24 cellular contexts compared by ENCODE assay signal in genomic region chr3:27532426-27532825, GRCh38. TPM values are rescaled to one million over a fixed set of nuclear protein-coding genes. Genes with fewer than 3 reads are reported as not detected.
DNase-seq lines count a peak whose midpoint lies in the region; ATAC-seq and TF ChIP-seq lines count a peak whose summit lies in the region.
"Had no signal": no experiment of that assay in that cellular context is flagged by ENCODE, and none has a peak within 500 bp of the region (broad histone marks: within the 10 kb centered on the region; RNA-seq: fewer than 3 reads in every experiment).

No MANE protein-coding gene starts in this region.

- H3K27me3 ChIP-seq in Caco-2 (replicated peaks; ENCODE audit: control insufficient read depth, insufficient read depth, low read length): no peaks in the 10 kb centered on the region
- no peaks in the 10 kb centered on the region for H3K27me3 ChIP-seq in IMR-90 (ENCODE audit: control insufficient read depth, insufficient read depth, low read length)
- H3K27me3 ChIP-seq in endodermal cell (ENCODE audit: control insufficient read depth, insufficient read depth, low read length, poor library complexity, severe bottlenecking): no peaks in the 10 kb centered on the region
- no peaks in the 10 kb centered on the region for H3K27me3 ChIP-seq in mesendoderm (ENCODE audit: insufficient read depth, low read length, poor library complexity)
- H3K27me3 ChIP-seq: gastroesophageal sphincter had no signal

- no peak for TF ChIP-seq CTCF in Caco-2 (IDR thresholded peaks at IDR 0.05; ENCODE audit: insufficient read depth in 1 of 2, low read depth in 1 of 2, low read length in 1 of 2, severe bottlenecking in 1 of 2, unreplicated experiment in 1 of 2)
- no peak for TF ChIP-seq CTCF in IMR-90 (conservative IDR thresholded peaks at IDR 0.05; ENCODE audit: low read depth, low read length)
- TF ChIP-seq CTCF in endodermal cell (conservative IDR thresholded peaks at IDR 0.05): no peak

- H2AK5ac ChIP-seq in IMR-90 (ENCODE audit: low read depth, low read length) (peak overlapping the region; percentile 79), mesendoderm (ENCODE audit: low read length) (peak overlapping the region; percentile 63)

- CTCF ChIA-PET in Caco-2 (lab: Charles Lee): interaction anchor here (1.3 kb wide), 1 partner anchor 24 kb away, joined by 3 read pairs; no protein-coding TSS in a partner anchor
- CTCF ChIA-PET in IMR-90 (lab: Yijun Ruan, JAX): no interaction called here

- H3K27ac ChIP-seq in IMR-90 (ENCODE audit: insufficient read depth, low read length) (peak overlapping the region; percentile 58), endodermal cell (ENCODE audit: low read depth, low read length) (no peak overlapping the region), mesendoderm (ENCODE audit: low read depth, low read length) (peak overlapping the region; percentile 97)
- H3K27ac ChIP-seq: parathyroid adenoma had no signal

- H3K36me3 Mint-ChIP-seq in Caco-2 (ENCODE audit: insufficient read depth, unreplicated experiment): peaks cover 7% of the 10 kb centered on the region
- H3K36me3 Mint-ChIP-seq in endodermal cell (ENCODE audit: low read depth): no peaks in the 10 kb centered on the region
- H3K36me3 Mint-ChIP-seq: activated CD8-positive, alpha-beta memory T cell treated with anti-CD3 and anti-CD28 coated beads, Interleukin-2, amount 10 ng/mL, durations not matched to agents 7 days and 5 days; activated naive CD8-positive, alpha-beta T cell; mesothelial cell of epicardium; natural killer cell had no signal

- H4K8ac ChIP-seq in IMR-90 (ENCODE audit: low read depth in 2 of 2, low read length in 2 of 2): peak overlapping the region; percentile 95 to 99
- peak overlapping the region; percentile 99 for H4K8ac ChIP-seq in mesendoderm (ENCODE audit: low read depth, low read length)

- no peak for TF ChIP-seq RAD21 in IMR-90 (IDR thresholded peaks at IDR 0.05; ENCODE audit: low read length)

- H3K79me1 ChIP-seq in IMR-90 (ENCODE audit: low read depth in 1 of 2, low read length in 2 of 2) (peaks cover 0 to 4% of the 10 kb centered on the region in 2 experiments; a peak in 1 of 4 replicates), mesendoderm (ENCODE audit: low read length) (no peaks in the 10 kb centered on the region)

- H2BK120ac ChIP-seq in IMR-90 (ENCODE audit: low read depth, low read length) (peak overlapping the region; percentile 94), mesendoderm (ENCODE audit: low read depth, low read length) (peak overlapping the region; percentile 89)

- H2AK9ac ChIP-seq in IMR-90 (replicated peaks; ENCODE audit: low read depth, low read length, poor library complexity): peak overlapping the region; percentile 87

- H3K9me3 ChIP-seq in Caco-2 (no peaks in the 10 kb centered on the region), IMR-90 (ENCODE audit: control insufficient read depth, insufficient read depth, low read length) (no peaks in the 10 kb centered on the region), endodermal cell (ENCODE audit: control insufficient read depth, low read length) (no peaks in the 10 kb centered on the region)
- H3K9me3 ChIP-seq: gastroesophageal sphincter had no signal

- H3K9me1 ChIP-seq in IMR-90 (ENCODE audit: insufficient read depth, low read length): peaks cover 4% of the 10 kb centered on the region

- peak overlapping the region; percentile 88 for H3K56ac ChIP-seq in IMR-90 (ENCODE audit: extremely low read depth, insufficient read depth, low read length)
- H3K56ac ChIP-seq in mesendoderm (ENCODE audit: low read length): peak overlapping the region; percentile 77

- dilution Hi-C loops in IMR-90 (cut with HindIII; ENCODE audit: low sequenced_read_pairs, unreplicated experiment): no loop called here

- no peaks in the 10 kb centered on the region for H3K9me3 Mint-ChIP-seq in Caco-2 (ENCODE audit: unreplicated experiment)
- H3K9me3 Mint-ChIP-seq in endodermal cell: no peaks in the 10 kb centered on the region
- H3K9me3 Mint-ChIP-seq: activated T-helper 1 cell treated with anti-CD3 and anti-CD28 coated beads, Interleukin-12 subunit alpha, Interleukin-12 subunit beta, Interleukin-2, Interleukin-4 antibody, amounts not matched to agents 30 ng/mL and 10 ng/mL and 1 ng/mL, durations not matched to agents 14 hours and 24 hours and 36 hours; mesothelial cell of epicardium; natural killer cell had no signal

- H4K20me1 ChIP-seq in IMR-90 (ENCODE audit: insufficient read depth, low read length): no peaks in the 10 kb centered on the region

- no peak for TF ChIP-seq POLR2A in IMR-90 (IDR thresholded peaks at IDR 0.05; ENCODE audit: low read depth, low read length)

- no peak for DNase-seq in Caco-2
- no peak for DNase-seq in IMR-90
- DNase-seq in endodermal cell: peak; percentile 60
- peak; percentile 48 for DNase-seq in mesendoderm
- DNase-seq in inferior parietal cortex (ENCODE audit: extremely low spot score): no peak
- no peak for DNase-seq in RPMI8226
- no peak for DNase-seq in activated CD4-positive, CD25-positive, alpha-beta regulatory T cell treated with anti-CD3 and anti-CD28 coated beads, Interleukin-2, amount 50 U/mL, for 72 hours
- DNase-seq: activated CD4-positive, alpha-beta T cell treated with anti-CD3 and anti-CD28 coated beads for 48 hours; activated CD8-positive, alpha-beta memory T cell treated with anti-CD3 and anti-CD28 coated beads, Interleukin-2, amount 10 ng/mL, durations not matched to agents 7 days and 5 days; Calu3; cerebellar nuclear complex; Karpas-422; left colon; natural killer cell; NCI-H187 treated with DMSO at 0.1 percent for 48 hours; NCI-H2227 treated with DMSO at 0.1 percent for 48 hours; NCI-H774; stimulated activated CD4-positive, alpha-beta T cell treated with anti-CD3 and anti-CD28 coated beads, Interleukin-15, amount 100 ng/mL, for 24 hours had no signal

- intact Hi-C loops in Caco-2 (cut with micrococcal nuclease; ENCODE audit: unreplicated experiment) (loop anchor here (5.0 kb wide), 1 partner anchor 50 kb away; the partner anchor contains the start of gene SLC4A7), IMR-90 (cut with micrococcal nuclease) (loop anchor here (5.0 kb wide), 1 partner anchor 100 kb away; no protein-coding TSS in a partner anchor)

- no peak overlapping the region for H3K4me3 ChIP-seq in Caco-2 (ENCODE audit: low read depth, low read length)
- no peak overlapping the region for H3K4me3 ChIP-seq in IMR-90 (ENCODE audit: insufficient read depth, low read depth, low read length)
- no peak overlapping the region for H3K4me3 ChIP-seq in endodermal cell (ENCODE audit: low read length)
- H3K4me3 ChIP-seq in mesendoderm (ENCODE audit: low read length): no peak overlapping the region
- H3K4me3 ChIP-seq: gastroesophageal sphincter had no signal

- in situ Hi-C loops in IMR-90 (cut with MboI; ENCODE audit: low sequenced_read_pairs): no loop called here

- no CpG with 5 or more reads among the region's 6 CpGs for WGBS in IMR-90 (ENCODE audit: extremely low coverage in 2 of 2, insufficient read length in 1 of 2), 2 experiments
- 37 to 40% methylated on average over 4 to 6 of the region's 6 CpGs for WGBS in endodermal cell (ENCODE audit: insufficient coverage in 1 of 2, insufficient read length in 1 of 2), 2 experiments
- no CpG with 5 or more reads among the region's 6 CpGs for WGBS in mesendoderm (ENCODE audit: extremely low coverage, insufficient coverage, low lambda C conversion rate)

- H3K18ac ChIP-seq in IMR-90 (ENCODE audit: low read depth, low read length) (peak overlapping the region; percentile 97), mesendoderm (ENCODE audit: low read length) (peak overlapping the region; percentile 95)

- H4K91ac ChIP-seq in IMR-90 (ENCODE audit: insufficient read depth, low read depth, low read length): peak overlapping the region; percentile 94

- no peaks in the 10 kb centered on the region for H3K79me2 ChIP-seq in mesendoderm (ENCODE audit: control insufficient read depth, insufficient read depth, low read length)
- H3K79me2 ChIP-seq: parathyroid adenoma had no signal

- peak overlapping the region; percentile 95 for H3K14ac ChIP-seq in IMR-90 (replicated peaks; ENCODE audit: low read depth, low read length)

- BruUV-seq in Caco-2 (replicated peaks; lab: Mats Ljungman, UMichigan) (no TSS peak), IMR-90 (replicated peaks; lab: Mats Ljungman, UMichigan) (no TSS peak)

- H3K4ac ChIP-seq in IMR-90 (ENCODE audit: low read depth, low read length) (peak overlapping the region; percentile 84), mesendoderm (ENCODE audit: low read depth, low read length) (peak overlapping the region; percentile 73)

- H4K5ac ChIP-seq in IMR-90 (ENCODE audit: low read depth, low read length) (peak overlapping the region; percentile 96), mesendoderm (ENCODE audit: low read length) (no peak overlapping the region)

- H3K27ac Mint-ChIP-seq in Caco-2 (ENCODE audit: unreplicated experiment): peak overlapping the region; percentile 11
- H3K27ac Mint-ChIP-seq in endodermal cell: peak overlapping the region; percentile 80
- H3K27ac Mint-ChIP-seq: activated naive CD8-positive, alpha-beta T cell; activated T-helper 1 cell treated with anti-CD3 and anti-CD28 coated beads, Interleukin-12 subunit alpha, Interleukin-12 subunit beta, Interleukin-2, Interleukin-4 antibody, amounts not matched to agents 30 ng/mL and 10 ng/mL and 1 ng/mL, durations not matched to agents 14 hours and 24 hours and 36 hours had no signal

- H2BK5ac ChIP-seq in IMR-90 (ENCODE audit: low read depth, low read length, poor library complexity, severe bottlenecking) (peak overlapping the region; percentile 100), mesendoderm (ENCODE audit: low read length) (peak overlapping the region; percentile 95)

- POLR2A ChIA-PET in Caco-2 (lab: Charles Lee) (no interaction called here), IMR-90 (lab: Charles Lee; ENCODE audit: unreplicated experiment) (no interaction called here)

- H2AFZ ChIP-seq in IMR-90 (replicated peaks; ENCODE audit: low read length, poor library complexity): peak overlapping the region; percentile 80
- H2AFZ ChIP-seq: parathyroid adenoma had no signal

- H3K4me1 Mint-ChIP-seq in Caco-2 (ENCODE audit: low read depth, unreplicated experiment) (peaks cover 21% of the 10 kb centered on the region), endodermal cell (peaks cover 40% of the 10 kb centered on the region)

- H3K27me3 Mint-ChIP-seq in Caco-2 (ENCODE audit: insufficient read depth, unreplicated experiment) (no peaks in the 10 kb centered on the region), endodermal cell (ENCODE audit: insufficient read depth) (no peaks in the 10 kb centered on the region)
- H3K27me3 Mint-ChIP-seq: activated CD8-positive, alpha-beta memory T cell treated with anti-CD3 and anti-CD28 coated beads, Interleukin-2, amount 10 ng/mL, durations not matched to agents 7 days and 5 days; activated naive CD8-positive, alpha-beta T cell had no signal

- peaks cover 28% of the 10 kb centered on the region for H3K4me1 ChIP-seq in Caco-2
- H3K4me1 ChIP-seq in IMR-90 (ENCODE audit: control insufficient read depth, insufficient read depth, low read length): peaks cover 21% of the 10 kb centered on the region
- H3K4me1 ChIP-seq in endodermal cell (ENCODE audit: control insufficient read depth, insufficient read depth, low read length): peaks cover 13% of the 10 kb centered on the region
- H3K4me1 ChIP-seq in mesendoderm (ENCODE audit: control insufficient read depth, low read depth, low read length): peaks cover 12% of the 10 kb centered on the region
- H3K4me1 ChIP-seq: parathyroid adenoma had no signal

- H3K9ac ChIP-seq in IMR-90 (ENCODE audit: low read depth, low read length): peak overlapping the region; percentile 40; the same call in 1 of the 2 replicates
- H3K9ac ChIP-seq in endodermal cell (ENCODE audit: extremely low read depth, low read length, poor library complexity, severe bottlenecking): no peak overlapping the region
- peak overlapping the region; percentile 43 for H3K9ac ChIP-seq in mesendoderm (ENCODE audit: low read length)
- H3K9ac ChIP-seq: parathyroid adenoma had no signal

- H2BK15ac ChIP-seq in IMR-90 (ENCODE audit: low read depth, low read length) (peak overlapping the region; percentile 97), mesendoderm (replicated peaks; ENCODE audit: low read depth) (peak overlapping the region; percentile 75)

- H3K4me3 Mint-ChIP-seq in Caco-2 (ENCODE audit: unreplicated experiment): no peak overlapping the region
- H3K4me3 Mint-ChIP-seq in endodermal cell: no peak overlapping the region
- H3K4me3 Mint-ChIP-seq: activated CD8-positive, alpha-beta memory T cell treated with anti-CD3 and anti-CD28 coated beads, Interleukin-2, amount 10 ng/mL, durations not matched to agents 7 days and 5 days; activated naive CD8-positive, alpha-beta T cell; activated T-helper 1 cell treated with anti-CD3 and anti-CD28 coated beads, Interleukin-12 subunit alpha, Interleukin-12 subunit beta, Interleukin-2, Interleukin-4 antibody, amounts not matched to agents 30 ng/mL and 10 ng/mL and 1 ng/mL, durations not matched to agents 14 hours and 24 hours and 36 hours; mesothelial cell of epicardium; natural killer cell had no signal

- H3K36me3 ChIP-seq in Caco-2 (ENCODE audit: control insufficient read depth, insufficient read depth, low read length) (no peaks in the 10 kb centered on the region), IMR-90 (ENCODE audit: control insufficient read depth, insufficient read depth, low read length) (no peaks in the 10 kb centered on the region), endodermal cell (ENCODE audit: control insufficient read depth, insufficient read depth, low read length) (no peaks in the 10 kb centered on the region), mesendoderm (ENCODE audit: control insufficient read depth, insufficient read depth, low read length) (no peaks in the 10 kb centered on the region)
- H3K36me3 ChIP-seq: gastroesophageal sphincter had no signal

- H3K23ac ChIP-seq in IMR-90 (ENCODE audit: low read depth, low read length) (peak overlapping the region; percentile 81), mesendoderm (ENCODE audit: low read length) (no peak overlapping the region)

- H3K4me2 ChIP-seq in IMR-90 (ENCODE audit: low read depth, low read length) (no peak overlapping the region), mesendoderm (ENCODE audit: low read length) (no peak overlapping the region)

- ATAC-seq in IMR-90 (ENCODE audit: low read depth) (no peak), GM18858 (IDR thresholded peaks at IDR 0.05; ENCODE audit: unreplicated experiment) (no peak)
- ATAC-seq: activated CD8-positive, alpha-beta memory T cell treated with anti-CD3 and anti-CD28 coated beads, Interleukin-2, amount 10 ng/mL, durations not matched to agents 7 days and 5 days; gastroesophageal sphincter; left colon; natural killer cell had no signal

- peak overlapping the region; percentile 95 for H2BK20ac ChIP-seq in IMR-90 (ENCODE audit: low read depth, low read length)

RNA-seq across cellular contexts. Expression of gene SLC4A7, which starts 48.2 kb away (rescaled TPM):
- total RNA-seq in Caco-2 (2022) (14.9 and 16.9 TPM in 2 replicates), IMR-90 (2012; rRNA removed) (50.4 and 86.7 TPM in 2 replicates), endodermal cell (10 to 100 TPM; 58.4 to 83.8 TPM)
- polyA plus RNA-seq in IMR-90 (2012; rRNA removed): 13.8 and 17.7 TPM in 2 replicates
- 1.9 and 2.5 TPM in 2 replicates for polyA plus RNA-seq in IMR-90 (2012; cell fraction: cytosol; rRNA removed)
- 14.8 and 59.8 TPM in 2 replicates for polyA plus RNA-seq in IMR-90 (2012; cell fraction: nucleus; rRNA removed; ENCODE audit: low replicate concordance)
- polyA plus RNA-seq in endodermal cell (2013, experiment 1 of 2): 50.7 TPM
- 49.1 TPM for polyA plus RNA-seq in endodermal cell (2013, experiment 2 of 2)
- 41.6 TPM for polyA plus RNA-seq in mesendoderm (2013, experiment 1 of 2)
- 42.5 TPM for polyA plus RNA-seq in mesendoderm (2013, experiment 2 of 2)

Comparison
In these comparisons a context has a peak if more than half of its experiments do, and no peak if none do; other contexts are left out.
1. DNase-seq: peak in endodermal cell (single experiment) and mesendoderm (single experiment); none in Caco-2 (0 of 2), IMR-90 (single experiment), inferior parietal cortex (single experiment), RPMI8226 (single experiment) and activated CD4-positive, CD25-positive, alpha-beta regulatory T cell treated with anti-CD3 and anti-CD28 coated beads, Interleukin-2, amount 50 U/mL, for 72 hours (single experiment).